Comparison of ENCODE assay signal across 13 cellular contexts in genomic region chr9:5767968-5768932, GRCh38.
DNase-seq lines count a peak whose midpoint lies in the region; ATAC-seq and TF ChIP-seq lines count a peak whose summit lies in the region.
"Had no signal": no experiment of that assay in that cellular context is flagged by ENCODE, and none has a peak within 500 bp of the region (broad histone marks: within the 10 kb centered on the region; RNA-seq: fewer than 3 reads in every experiment).

No MANE protein-coding gene starts in this region.

- peak; percentile 58 for ATAC-seq in HG02885 (IDR thresholded peaks at IDR 0.05; ENCODE audit: poor library complexity, unreplicated experiment)
- peak; percentile 85 for ATAC-seq in activated CD8-positive, alpha-beta T cell treated with anti-CD3 and anti-CD28 coated beads for 36 hours
- peak; percentile 95 for ATAC-seq in stimulated activated effector memory CD8-positive, alpha-beta T cell treated with anti-CD3 and anti-CD28 coated beads, Interleukin-12 subunit alpha, Interleukin-12 subunit beta, amount 100 ng/mL, for 72 hours
- ATAC-seq: heart right ventricle had no signal

- H3K36me3 Mint-ChIP-seq in activated naive CD4-positive, alpha-beta T cell treated with anti-CD3 and anti-CD28 coated beads for 36 hours (ENCODE audit: low read depth), result peaks cover 62% of the 10 kb centered on the region
- H3K36me3 Mint-ChIP-seq in activated CD8-positive, alpha-beta T cell treated with anti-CD3 and anti-CD28 coated beads for 36 hours (ENCODE audit: low read depth), result peaks cover 72% of the 10 kb centered on the region
- H3K36me3 Mint-ChIP-seq in stimulated activated effector memory CD8-positive, alpha-beta T cell treated with anti-CD3 and anti-CD28 coated beads, Interleukin-12 subunit alpha, Interleukin-12 subunit beta, amount 100 ng/mL, for 72 hours, result peaks cover 80% of the 10 kb centered on the region

- no peaks in the 10 kb centered on the region for H3K9me3 Mint-ChIP-seq in activated naive CD4-positive, alpha-beta T cell treated with anti-CD3 and anti-CD28 coated beads for 36 hours
- H3K9me3 Mint-ChIP-seq in activated CD8-positive, alpha-beta T cell treated with anti-CD3 and anti-CD28 coated beads for 36 hours, result no peaks in the 10 kb centered on the region
- H3K9me3 Mint-ChIP-seq in stimulated activated effector memory CD8-positive, alpha-beta T cell treated with anti-CD3 and anti-CD28 coated beads, Interleukin-12 subunit alpha, Interleukin-12 subunit beta, amount 100 ng/mL, for 72 hours, result no peaks in the 10 kb centered on the region

- H3K4me3 Mint-ChIP-seq in activated naive CD4-positive, alpha-beta T cell treated with anti-CD3 and anti-CD28 coated beads for 36 hours, result peak overlapping the region; percentile 52
- H3K4me3 Mint-ChIP-seq in activated CD8-positive, alpha-beta T cell treated with anti-CD3 and anti-CD28 coated beads for 36 hours, result peak overlapping the region; percentile 40
- peak overlapping the region; percentile 40 for H3K4me3 Mint-ChIP-seq in stimulated activated effector memory CD8-positive, alpha-beta T cell treated with anti-CD3 and anti-CD28 coated beads, Interleukin-12 subunit alpha, Interleukin-12 subunit beta, amount 100 ng/mL, for 72 hours

- DNase-seq in activated naive CD4-positive, alpha-beta T cell treated with anti-CD3 and anti-CD28 coated beads for 36 hours, result peak; percentile 62
- DNase-seq in activated naive CD4-positive, alpha-beta T cell (lab: John Stamatoyannopoulos, UW), result no peak
- DNase-seq in activated CD8-positive, alpha-beta T cell treated with anti-CD3 and anti-CD28 coated beads for 36 hours, result peak; percentile 43
- no peak for DNase-seq in stimulated activated effector memory CD8-positive, alpha-beta T cell treated with anti-CD3 and anti-CD28 coated beads, Interleukin-12 subunit alpha, Interleukin-12 subunit beta, amount 100 ng/mL, for 72 hours (ENCODE audit: low spot score in 2 of 2)
- no peak for DNase-seq in dorsolateral prefrontal cortex
- DNase-seq in RPMI8226, result no peak
- no peak for DNase-seq in NOMO-1 treated with DMSO at 0.1 percent for 48 hours (lab: John Stamatoyannopoulos, UW; ENCODE audit: unreplicated experiment)
- DNase-seq: AML-193, H7, heart right ventricle had no signal

- POLR2A ChIA-PET in activated CD8-positive, alpha-beta T cell treated with anti-CD3 and anti-CD28 coated beads for 36 hours (lab: Charles Lee), result no interaction called here

- CTCF ChIA-PET in activated naive CD4-positive, alpha-beta T cell treated with anti-CD3 and anti-CD28 coated beads for 36 hours (lab: Charles Lee), result interaction anchor here (0.5 kb wide), 2 partner anchors 31 to 230 kb away, joined by 3 read pairs; no protein-coding TSS in a partner anchor
- CTCF ChIA-PET in activated CD8-positive, alpha-beta T cell treated with anti-CD3 and anti-CD28 coated beads for 36 hours (lab: Charles Lee), result interaction anchor here (1.0 kb wide), 1 partner anchor 92 kb away, joined by 4 read pairs; no protein-coding TSS in a partner anchor

- no peak overlapping the region for H3K4me3 ChIP-seq in dorsolateral prefrontal cortex
- H3K4me3 ChIP-seq: coronary artery, heart right ventricle, SK-N-MC had no signal

- no peak for TF ChIP-seq CTCF in activated CD8-positive, alpha-beta T cell treated with anti-CD3 and anti-CD28 coated beads for 36 hours (IDR thresholded peaks at IDR 0.05)
- TF ChIP-seq CTCF in dorsolateral prefrontal cortex (IDR thresholded peaks at IDR 0.05 in 54 of 56, conservative IDR thresholded peaks at IDR 0.05 in 2 of 56; ENCODE audit: low read depth in 1 of 56, partially characterized antibody in 56 of 56), result no peak

- intact Hi-C loops in activated naive CD4-positive, alpha-beta T cell treated with anti-CD3 and anti-CD28 coated beads for 36 hours (cut with micrococcal nuclease), result loop anchor here (1.0 to 10.0 kb wide), 10 partner anchors 8 to 1093 kb away; partner anchors contain the start of genes AK3, CDC37L1, KDM4C and PLGRKT
- intact Hi-C loops in activated CD8-positive, alpha-beta T cell treated with anti-CD3 and anti-CD28 coated beads for 36 hours (cut with micrococcal nuclease), result loop anchor here (5.0 kb wide), 1 partner anchor 141 kb away; the partner anchor contains the start of gene RIC1
- intact Hi-C loops in dorsolateral prefrontal cortex (cut with DNase I), result no loop called here

- H3K27me3 Mint-ChIP-seq in activated naive CD4-positive, alpha-beta T cell treated with anti-CD3 and anti-CD28 coated beads for 36 hours (ENCODE audit: low read depth), result no peaks in the 10 kb centered on the region
- no peaks in the 10 kb centered on the region for H3K27me3 Mint-ChIP-seq in activated CD8-positive, alpha-beta T cell treated with anti-CD3 and anti-CD28 coated beads for 36 hours

- no peaks in the 10 kb centered on the region for H3K27me3 ChIP-seq in dorsolateral prefrontal cortex
- H3K27me3 ChIP-seq: heart right ventricle had no signal

- peak overlapping the region; percentile 87 for H3K27ac Mint-ChIP-seq in activated naive CD4-positive, alpha-beta T cell treated with anti-CD3 and anti-CD28 coated beads for 36 hours
- H3K27ac Mint-ChIP-seq in activated CD8-positive, alpha-beta T cell treated with anti-CD3 and anti-CD28 coated beads for 36 hours, result peak overlapping the region; percentile 88
- H3K27ac Mint-ChIP-seq in stimulated activated effector memory CD8-positive, alpha-beta T cell treated with anti-CD3 and anti-CD28 coated beads, Interleukin-12 subunit alpha, Interleukin-12 subunit beta, amount 100 ng/mL, for 72 hours, result peak overlapping the region; percentile 71

- peak overlapping the region in 1 of 59 donors; percentile 34 for H3K27ac ChIP-seq in dorsolateral prefrontal cortex
- H3K27ac ChIP-seq: coronary artery, heart right ventricle, SK-N-MC had no signal

- H3K4me1 Mint-ChIP-seq in activated naive CD4-positive, alpha-beta T cell treated with anti-CD3 and anti-CD28 coated beads for 36 hours (ENCODE audit: low read depth), result peaks cover 51% of the 10 kb centered on the region
- H3K4me1 Mint-ChIP-seq in activated CD8-positive, alpha-beta T cell treated with anti-CD3 and anti-CD28 coated beads for 36 hours (ENCODE audit: low read depth), result peaks cover 39% of the 10 kb centered on the region
- H3K4me1 Mint-ChIP-seq in stimulated activated effector memory CD8-positive, alpha-beta T cell treated with anti-CD3 and anti-CD28 coated beads, Interleukin-12 subunit alpha, Interleukin-12 subunit beta, amount 100 ng/mL, for 72 hours, result peaks cover 9% of the 10 kb centered on the region

Comparison
In these comparisons a context has a peak if more than half of its experiments do, and no peak if none do; other contexts are left out.
1. DNase-seq: peak in activated naive CD4-positive, alpha-beta T cell treated with anti-CD3 and anti-CD28 coated beads for 36 hours (single experiment) and activated CD8-positive, alpha-beta T cell treated with anti-CD3 and anti-CD28 coated beads for 36 hours (single experiment); none in activated naive CD4-positive, alpha-beta T cell (0 of 4), stimulated activated effector memory CD8-positive, alpha-beta T cell treated with anti-CD3 and anti-CD28 coated beads, Interleukin-12 subunit alpha, Interleukin-12 subunit beta, amount 100 ng/mL, for 72 hours (0 of 2), dorsolateral prefrontal cortex (0 of 10), RPMI8226 (single experiment) and NOMO-1 treated with DMSO at 0.1 percent for 48 hours (single experiment).
2. intact Hi-C loops: an anchor here in activated naive CD4-positive, alpha-beta T cell treated with anti-CD3 and anti-CD28 coated beads for 36 hours (1.0 to 10.0 kb wide) and activated CD8-positive, alpha-beta T cell treated with anti-CD3 and anti-CD28 coated beads for 36 hours (5.0 kb wide); none called in dorsolateral prefrontal cortex.
3. Peak in every context shown above with its lines, with median percentiles within 50 percentile points of each other: H3K27ac Mint-ChIP-seq, H3K4me3 Mint-ChIP-seq and ATAC-seq.